ENCODE assay signal across 1 cellular context in genomic region chr6:136822379-136823127, GRCh38.
TF ChIP-seq lines count a peak whose summit lies in the region.

TSS of gene PEX7 (plus strand) at chr6:136822592. CDS start at chr6:136822666, 74 bp downstream.

TF ChIP-seq in K562, 482 proteins besides CTCF, POLR2A, EP300 and RAD21 (continued from another document and continues in another):
- TF ChIP-seq CHD7 (IDR thresholded peaks at IDR 0.05; ENCODE audit: low read depth, low read length): no peak
- TF ChIP-seq TRIM24 (IDR thresholded peaks at IDR 0.05): no peak
- TF ChIP-seq RB1 (IDR thresholded peaks at IDR 0.05; ENCODE audit: low read depth): peak; percentile 86
- no peak for TF ChIP-seq ZNF165 (CRISPR knock-in tag; IDR thresholded peaks at IDR 0.05; ENCODE audit: borderline replicate concordance)
- no peak for TF ChIP-seq THRB (CRISPR knock-in tag; conservative IDR thresholded peaks at IDR 0.05)
- no peak for TF ChIP-seq HDAC2 (IDR thresholded peaks at IDR 0.05)
- no peak for TF ChIP-seq ZNF277 (CRISPR knock-in tag; IDR thresholded peaks at IDR 0.05; ENCODE audit: borderline replicate concordance)
- TF ChIP-seq ELF1 (tag; IDR thresholded peaks at IDR 0.05): peak; percentile 87
- no peak for TF ChIP-seq MLLT1 (IDR thresholded peaks at IDR 0.05)
- TF ChIP-seq ZNF764 (CRISPR knock-in tag; IDR thresholded peaks at IDR 0.05; ENCODE audit: low read depth): no peak
- no peak for TF ChIP-seq MTF1 (CRISPR knock-in tag; IDR thresholded peaks at IDR 0.05; ENCODE audit: borderline replicate concordance)
- 0 out of 2 replicates have a peak, but pooled peaks have one; percentile 77 for TF ChIP-seq ILF3 (IDR thresholded peaks at IDR 0.05; ENCODE audit: borderline replicate concordance)
- TF ChIP-seq ZNF24 (IDR thresholded peaks at IDR 0.05): no peak
- TF ChIP-seq SREBF2 (CRISPR knock-in tag; IDR thresholded peaks at IDR 0.05): no peak
- TF ChIP-seq TCF7 (IDR thresholded peaks at IDR 0.05; ENCODE audit: borderline replicate concordance): no peak
- peak; percentile 54 for TF ChIP-seq CTBP1 (IDR thresholded peaks at IDR 0.05; ENCODE audit: borderline replicate concordance)
- no peak for TF ChIP-seq ZNF324 (CRISPR knock-in tag; IDR thresholded peaks at IDR 0.05)
- no peak for TF ChIP-seq STAT6 (CRISPR knock-in tag; IDR thresholded peaks at IDR 0.05)
- peak; percentile 70; the same call in 1 of the 2 replicates for TF ChIP-seq CREB3L1 (IDR thresholded peaks at IDR 0.05; ENCODE audit: borderline replicate concordance, low read depth)
- no peak for TF ChIP-seq ZNF347 (CRISPR knock-in tag; IDR thresholded peaks at IDR 0.05; ENCODE audit: low read depth)
- peak; percentile 51 for TF ChIP-seq RBM25 (IDR thresholded peaks at IDR 0.05; ENCODE audit: low read depth, low read length, severe bottlenecking)
- peak; percentile 31; the same call in 1 of the 2 replicates for TF ChIP-seq ETS1 (conservative IDR thresholded peaks at IDR 0.05; ENCODE audit: control insufficient read depth, low read depth, low read length)
- peak; percentile 11 to 24; a peak in 1 of 4 replicates for TF ChIP-seq SIN3A (IDR thresholded peaks at IDR 0.05; ENCODE audit: borderline replicate concordance in 2 of 2, control insufficient read depth in 1 of 2, low read depth in 2 of 2, low read length in 2 of 2)
- TF ChIP-seq UBTF (IDR thresholded peaks at IDR 0.05; ENCODE audit: borderline replicate concordance in 1 of 2, low read depth in 2 of 2, low read length in 2 of 2): no peak
- no peak for TF ChIP-seq XRCC5 (IDR thresholded peaks at IDR 0.05; ENCODE audit: low read depth, low read length)
- TF ChIP-seq DNMT1 (IDR thresholded peaks at IDR 0.05): no peak
- TF ChIP-seq CBFA2T2 (conservative IDR thresholded peaks at IDR 0.05): peak; percentile 51
- no peak for TF ChIP-seq PHF20 (IDR thresholded peaks at IDR 0.05; ENCODE audit: partially characterized antibody)
- no peak for TF ChIP-seq SNAPC5 (CRISPR knock-in tag; IDR thresholded peaks at IDR 0.05)
- peak; percentile 58 to 92 for TF ChIP-seq MAZ (CRISPR knock-in tag; conservative IDR thresholded peaks at IDR 0.05 in 1 of 2, IDR thresholded peaks at IDR 0.05 in 1 of 2)
- TF ChIP-seq HMGN3 (IDR thresholded peaks at IDR 0.05; ENCODE audit: borderline replicate concordance, extremely low read depth, insufficient read length, low read depth, low read length): peak; percentile 48
- TF ChIP-seq ZZZ3 (IDR thresholded peaks at IDR 0.05): no peak
